In genomic region chr2:201118121-201118956, GRCh38 we compare ENCODE assay signal across 8 cellular contexts. TPM values are rescaled to one million over a fixed set of nuclear protein-coding genes. Genes with fewer than 3 reads are reported as not detected.
A peak's percentile ranks its signal among the peaks of the same experiment; 100 is the strongest.
DNase-seq lines count a peak whose midpoint lies in the region; ATAC-seq and TF ChIP-seq lines count a peak whose summit lies in the region.

No MANE protein-coding gene starts in this region.

- DNase-seq in DMS79 (lab: John Stamatoyannopoulos, UW) (peak; percentile 79), SIG-M5 (lab: John Stamatoyannopoulos, UW) (peak; percentile 81), germinal center (ENCODE audit: low spot score) (peak; percentile 70), osteoblast (ENCODE audit: insufficient read length, low spot score, missing footprints) (peak; percentile 90), tibial artery (peak; percentile 91)
- DNase-seq in activated naive CD4-positive, alpha-beta T cell (lab: John Stamatoyannopoulos, UW) = peak; percentile 58 to 79 (median 72)

- peak overlapping the region; percentile 50; the same call in 1 of the 2 replicates for H3K27ac ChIP-seq in HUES6 (ENCODE audit: low read depth, low read length)
- H3K27ac ChIP-seq in osteoblast (ENCODE audit: low read depth, low read length) = peak overlapping the region; percentile 99
- peak overlapping the region; percentile 100 for H3K27ac ChIP-seq in tibial artery

- no peaks in the 10 kb centered on the region for H4K20me1 ChIP-seq in osteoblast (ENCODE audit: insufficient read depth, low read length)

- peak; percentile 44 for ATAC-seq in GM21423 (IDR thresholded peaks at IDR 0.05; ENCODE audit: unreplicated experiment)

- TF ChIP-seq CTCF in osteoblast (IDR thresholded peaks at IDR 0.05; ENCODE audit: extremely low read depth, low read depth, low read length) (peak; percentile 48), tibial artery (IDR thresholded peaks at IDR 0.05) (peak; percentile 43 to 53)

- H3K36me3 ChIP-seq in HUES6 (ENCODE audit: control insufficient read depth, insufficient read depth, low read length) (no peaks in the 10 kb centered on the region), osteoblast (ENCODE audit: insufficient read depth, low read length) (peaks cover 4% of the 10 kb centered on the region), tibial artery (peaks cover 0 to 5% (median 0%) of the 10 kb centered on the region in 3 donors)

- H2AFZ ChIP-seq in osteoblast (ENCODE audit: low read length) = peak overlapping the region; percentile 27

- H3K4me3 ChIP-seq in HUES6 (ENCODE audit: low read depth, low read length) (peak overlapping the region; percentile 72), osteoblast (ENCODE audit: insufficient read depth, low read length) (peak overlapping the region; percentile 90), tibial artery (peak overlapping the region; percentile 95 to 98)

- H3K4me1 ChIP-seq in HUES6 (ENCODE audit: control insufficient read depth, insufficient read depth, low read length) = peaks cover 24% of the 10 kb centered on the region
- peaks cover 46% of the 10 kb centered on the region for H3K4me1 ChIP-seq in osteoblast (ENCODE audit: insufficient read depth, low read length)
- H3K4me1 ChIP-seq in tibial artery = peaks cover 0 to 56% (median 12%) of the 10 kb centered on the region in 4 donors

- intact Hi-C loops in tibial artery (cut with DNase I; ENCODE audit: low total_unique reads) = loop anchor here (5.0 kb wide), 1 partner anchor 156 kb away; the partner anchor contains the start of gene ORC2

- H3K79me2 ChIP-seq in osteoblast (ENCODE audit: insufficient read depth, low read length) = peaks cover 61% of the 10 kb centered on the region

- H3K27me3 ChIP-seq in HUES6 (ENCODE audit: control insufficient read depth, insufficient read depth, low read length) (no peaks in the 10 kb centered on the region), osteoblast (ENCODE audit: insufficient read depth, low read length) (no peaks in the 10 kb centered on the region), tibial artery (no peaks in the 10 kb centered on the region)

- peak overlapping the region; percentile 97 for H3K4me2 ChIP-seq in osteoblast (ENCODE audit: insufficient read depth, low read length)

- H3K9me3 ChIP-seq in HUES6 (ENCODE audit: control insufficient read depth, insufficient read depth, low read depth, low read length) (0 out of 2 replicates have a peak, but pooled peaks cover 3% of the 10 kb centered on the region), osteoblast (ENCODE audit: low read depth, low read length) (no peaks in the 10 kb centered on the region), tibial artery (no peaks in the 10 kb centered on the region)

- H3K9ac ChIP-seq in HUES6 (ENCODE audit: low read length) = peak overlapping the region; percentile 73

RNA-seq across cellular contexts. Expression of gene CFLAR, which starts 2.4 kb away (rescaled TPM):
- total RNA-seq in osteoblast = 78.9 and 80.2 TPM in 2 replicates

RNA-seq across cellular contexts. Expression of gene NDUFB3, which starts 46.5 kb away (rescaled TPM):
- 25.7 and 29.2 TPM in 2 replicates for total RNA-seq in osteoblast

RNA-seq across cellular contexts. Expression of gene HYCC2, which starts 46.9 kb away (rescaled TPM):
- 11.6 and 12.1 TPM in 2 replicates for total RNA-seq in osteoblast

Comparison
In these comparisons a context has a peak if more than half of its experiments do, and no peak if none do; other contexts are left out.
1. Peak in every context shown above with its lines: DNase-seq, ATAC-seq, H3K4me3 ChIP-seq and H3K27ac ChIP-seq.
2. H3K27ac ChIP-seq: peak in every context shown above with its lines; median percentile 100 in tibial artery; 99 in osteoblast; 50 in HUES6.